ENCODE assay signal across 1 cellular context in genomic region chr2:109613922-109614714, GRCh38.
TF ChIP-seq lines count a peak whose summit lies in the region.

Gene SEPTIN10, minus strand, starts transcription at chr2:109613966. Its CDS starts 139 bp downstream, at chr2:109613827.
Gene SOWAHC, plus strand, starts transcription at chr2:109614364. Its CDS starts 126 bp downstream, at chr2:109614490.

TF ChIP-seq in HEK293, 187 proteins besides CTCF, POLR2A, EP300 and RAD21 (continued from another document and continues in another):
- TF ChIP-seq HIC1 (tag by site-specific recombination; IDR thresholded peaks at IDR 0.05) = 0 out of 2 replicates have a peak, but pooled peaks have one; percentile 24
- no peak for TF ChIP-seq ZNF518A (tag by site-specific recombination; conservative IDR thresholded peaks at IDR 0.05; ENCODE audit: low read depth)
- peak; percentile 84 for TF ChIP-seq INSM2 (tag by site-specific recombination; IDR thresholded peaks at IDR 0.05)
- peak; percentile 31; the same call in 1 of the 2 replicates for TF ChIP-seq ZNF639 (tag by site-specific recombination; IDR thresholded peaks at IDR 0.05)
- TF ChIP-seq ZNF416 (tag by site-specific recombination; IDR thresholded peaks at IDR 0.05) = no peak
- TF ChIP-seq GFI1B (tag by site-specific recombination; IDR thresholded peaks at IDR 0.05) = peak; percentile 78; the same call in 1 of the 2 replicates
- TF ChIP-seq TSHZ1 (tag by site-specific recombination; IDR thresholded peaks at IDR 0.05; ENCODE audit: borderline replicate concordance) = no peak
- TF ChIP-seq ZNF610 (tag by site-specific recombination; IDR thresholded peaks at IDR 0.05; ENCODE audit: borderline replicate concordance) = peak; percentile 78; the same call in 1 of the 2 replicates
- no peak for TF ChIP-seq ZNF433 (tag by site-specific recombination; IDR thresholded peaks at IDR 0.05; ENCODE audit: low read depth)
- TF ChIP-seq ZNF747 (tag by site-specific recombination; IDR thresholded peaks at IDR 0.05) = no peak
- peak; percentile 64; the same call in 1 of the 2 replicates for TF ChIP-seq ZNF580 (tag by site-specific recombination; IDR thresholded peaks at IDR 0.05)
- peak; percentile 94 for TF ChIP-seq ZFHX2 (tag by site-specific recombination; conservative IDR thresholded peaks at IDR 0.05)
- peak; percentile 53; the same call in 1 of the 2 replicates for TF ChIP-seq ZNF843 (tag by site-specific recombination; IDR thresholded peaks at IDR 0.05)
- TF ChIP-seq ZIC2 (tag by site-specific recombination; IDR thresholded peaks at IDR 0.05) = peak; percentile 79
- no peak for TF ChIP-seq HOXD13 (CRISPR knock-in tag; IDR thresholded peaks at IDR 0.05; ENCODE audit: borderline replicate concordance)
- TF ChIP-seq SP2 (tag by site-specific recombination; IDR thresholded peaks at IDR 0.05) = peak; percentile 95
- no peak for TF ChIP-seq ZSCAN18 (tag by site-specific recombination; IDR thresholded peaks at IDR 0.05)
- TF ChIP-seq ZBTB6 (tag by site-specific recombination; IDR thresholded peaks at IDR 0.05) = no peak; the same call in 1 of the 2 replicates
- TF ChIP-seq ZNF114 (tag by site-specific recombination; IDR thresholded peaks at IDR 0.05) = no peak
- peak; percentile 100 for TF ChIP-seq IKZF3 (tag by site-specific recombination; IDR thresholded peaks at IDR 0.05)
- no peak for TF ChIP-seq ZNF266 (tag by site-specific recombination; IDR thresholded peaks at IDR 0.05; ENCODE audit: low read depth)
- no peak for TF ChIP-seq ZNF530 (tag by site-specific recombination; IDR thresholded peaks at IDR 0.05; ENCODE audit: low read depth)
- TF ChIP-seq ZNF146 (tag by site-specific recombination; IDR thresholded peaks at IDR 0.05) = no peak
- no peak for TF ChIP-seq ZNF473 (tag by site-specific recombination; IDR thresholded peaks at IDR 0.05)
- peak; percentile 61; the same call in 1 of the 2 replicates for TF ChIP-seq PRDM4 (tag by site-specific recombination; IDR thresholded peaks at IDR 0.05)
- TF ChIP-seq ZNF350 (tag by site-specific recombination; IDR thresholded peaks at IDR 0.05) = no peak
- no peak for TF ChIP-seq ZNF561 (tag by site-specific recombination; IDR thresholded peaks at IDR 0.05; ENCODE audit: borderline replicate concordance)
- no peak for TF ChIP-seq ZNF549 (tag by site-specific recombination; IDR thresholded peaks at IDR 0.05)
- TF ChIP-seq ZBTB17 (tag by site-specific recombination; IDR thresholded peaks at IDR 0.05) = peak; percentile 53; the same call in 1 of the 2 replicates
- TF ChIP-seq ZNF426 (tag by site-specific recombination; IDR thresholded peaks at IDR 0.05) = no peak
- TF ChIP-seq ZNF423 (tag by site-specific recombination; IDR thresholded peaks at IDR 0.05) = no peak
- TF ChIP-seq ZNF157 (tag by site-specific recombination; IDR thresholded peaks at IDR 0.05) = no peak
- no peak for TF ChIP-seq ZNF292 (tag by site-specific recombination; IDR thresholded peaks at IDR 0.05; ENCODE audit: borderline replicate concordance, low read depth)
- no peak for TF ChIP-seq ZNF169 (tag by site-specific recombination; IDR thresholded peaks at IDR 0.05)
- TF ChIP-seq ZNF768 (tag by site-specific recombination; IDR thresholded peaks at IDR 0.05) = no peak
- TF ChIP-seq ZBTB21 (tag by site-specific recombination; IDR thresholded peaks at IDR 0.05) = no peak
- no peak for TF ChIP-seq ZSCAN4 (tag by site-specific recombination; IDR thresholded peaks at IDR 0.05)
